Comparison of ENCODE assay signal across 18 cellular contexts in the genomic region with DNA sequence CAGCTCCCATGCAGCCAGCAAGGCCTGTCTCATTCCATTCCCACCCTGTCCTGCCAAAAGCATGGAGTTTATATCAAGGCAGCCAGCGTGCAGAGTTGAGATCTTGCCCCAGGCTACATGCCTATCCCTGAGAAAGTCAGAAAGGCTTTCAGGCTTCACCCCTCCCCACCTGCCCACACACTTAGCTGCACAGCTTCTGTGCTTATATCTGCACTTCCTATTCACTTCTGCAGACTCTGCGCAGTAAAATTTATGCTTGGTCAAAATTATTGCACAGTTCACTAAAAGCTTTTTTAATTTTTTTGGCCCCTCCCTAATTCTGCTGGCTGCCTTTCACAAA. TPM values are rescaled to one million over a fixed set of nuclear protein-coding genes. Genes with fewer than 3 reads are reported as not detected.
A peak's percentile ranks its signal among the peaks of the same experiment; 100 is the strongest.
DNase-seq lines count a peak whose midpoint lies in the region; ATAC-seq and TF ChIP-seq lines count a peak whose summit lies in the region.
"Had no signal": no experiment of that assay in that cellular context is flagged by ENCODE, and none has a peak within 500 bp of the region (broad histone marks: within the 10 kb centered on the region; RNA-seq: fewer than 3 reads in every experiment).

No MANE protein-coding gene starts in this region.

- H3K27ac Mint-ChIP-seq in osteocyte (ENCODE audit: unreplicated experiment), result no peak overlapping the region
- H3K27ac Mint-ChIP-seq: activated naive CD4-positive, alpha-beta T cell treated with anti-CD3 and anti-CD28 coated beads, Interleukin-2, amount 50 U/mL, for 72 hours had no signal

- no peaks in the 10 kb centered on the region for H3K36me3 ChIP-seq in PC-3 (ENCODE audit: low read depth, low read length)
- H3K36me3 ChIP-seq: BLaER1 treated with 17β-estradiol and CSF1 and Interleukin-3, amounts not matched to agents 10 nM and 100 nM; sigmoid colon; SJSA1; thoracic aorta had no signal

- intact Hi-C loops in PC-3 (cut with micrococcal nuclease), result no loop called here

- no peak overlapping the region for H2AFZ ChIP-seq in PC-3 (ENCODE audit: low read length)

- no peaks in the 10 kb centered on the region for H3F3A ChIP-seq in PC-3 (ENCODE audit: low read length, unreplicated experiment)

- CTCF ChIA-PET in PC-3 (lab: Charles Lee), result no interaction called here

- no peaks in the 10 kb centered on the region for H3K27me3 ChIP-seq in PC-3 (ENCODE audit: low read length)
- H3K27me3 ChIP-seq: BLaER1 treated with 17β-estradiol and CSF1 and Interleukin-3, amounts not matched to agents 10 nM and 100 nM; sigmoid colon; SJSA1 had no signal

- no peaks in the 10 kb centered on the region; the same call in 1 of the 2 replicates for H3K9me3 ChIP-seq in PC-3 (ENCODE audit: low read length)
- H3K9me3 ChIP-seq: sigmoid colon, thoracic aorta had no signal

- no peak overlapping the region for H3K9ac ChIP-seq in PC-3 (ENCODE audit: low read length)
- H3K9ac ChIP-seq: BLaER1 treated with 17β-estradiol and CSF1 and Interleukin-3, amounts not matched to agents 10 nM and 100 nM had no signal

- POLR2A ChIA-PET in PC-3 (lab: Charles Lee; ENCODE audit: unreplicated experiment), result no interaction called here

- H3K27ac ChIP-seq in PC-3 (ENCODE audit: low read length), result peak overlapping the region; percentile 43
- peak overlapping the region; percentile 51 for H3K27ac ChIP-seq in epithelial cell of prostate
- H3K27ac ChIP-seq: BLaER1 treated with 17β-estradiol and CSF1 and Interleukin-3, amounts not matched to agents 10 nM and 100 nM; SJSA1; thoracic aorta had no signal

- no peak overlapping the region for H3K4me3 ChIP-seq in PC-3 (ENCODE audit: low read length)
- H3K4me3 ChIP-seq: BLaER1 treated with 17β-estradiol and CSF1 and Interleukin-3, amounts not matched to agents 10 nM and 100 nM; lung; sigmoid colon; SJSA1; thoracic aorta had no signal

- no TSS peak for BruUV-seq in PC-3 (replicated peaks; lab: Mats Ljungman, UMichigan)

- H3K9me3 Mint-ChIP-seq in osteocyte (ENCODE audit: unreplicated experiment), result peaks cover 35% of the 10 kb centered on the region

- no peaks in the 10 kb centered on the region for H3K36me3 Mint-ChIP-seq in osteocyte (ENCODE audit: unreplicated experiment)

- no peak overlapping the region for H3K4me2 ChIP-seq in PC-3 (ENCODE audit: low read length)
- H3K4me2 ChIP-seq: BLaER1 treated with 17β-estradiol and CSF1 and Interleukin-3, amounts not matched to agents 10 nM and 100 nM had no signal

- H3K79me2 ChIP-seq in PC-3 (ENCODE audit: low read length), result no peaks in the 10 kb centered on the region

- no peaks in the 10 kb centered on the region for H3K27me3 Mint-ChIP-seq in osteocyte (ENCODE audit: unreplicated experiment)

- no peaks in the 10 kb centered on the region for H3K4me1 Mint-ChIP-seq in osteocyte (ENCODE audit: unreplicated experiment)
- H3K4me1 Mint-ChIP-seq: neural crest cell had no signal

- TF ChIP-seq CTCF in PC-3 (conservative IDR thresholded peaks at IDR 0.05; ENCODE audit: low read depth, low read length) (no peak), osteocyte (IDR thresholded peaks at IDR 0.05) (no peak)

- peaks cover 6% of the 10 kb centered on the region; the same call in 1 of the 2 replicates for H3K4me1 ChIP-seq in PC-3 (ENCODE audit: insufficient read depth, low read length)
- H3K4me1 ChIP-seq: BLaER1 treated with 17β-estradiol and CSF1 and Interleukin-3, amounts not matched to agents 10 nM and 100 nM; sigmoid colon; SJSA1 had no signal

- H3K4me3 Mint-ChIP-seq in osteocyte (ENCODE audit: unreplicated experiment), result no peak overlapping the region
- H3K4me3 Mint-ChIP-seq: neural crest cell had no signal

- H3K9me2 ChIP-seq in PC-3 (replicated peaks; ENCODE audit: low read length), result no peaks in the 10 kb centered on the region

- H4K20me1 ChIP-seq in PC-3 (ENCODE audit: low read length), result no peaks in the 10 kb centered on the region
- H4K20me1 ChIP-seq: BLaER1 treated with 17β-estradiol and CSF1 and Interleukin-3, amounts not matched to agents 10 nM and 100 nM had no signal

- DNase-seq in NCI-H146 (lab: John Stamatoyannopoulos, UW), result peak; percentile 50
- DNase-seq in NCI-H146 treated with DMSO at 0.1 percent for 48 hours (lab: John Stamatoyannopoulos, UW; ENCODE audit: unreplicated experiment), result no peak
- DNase-seq in PC-3, result peak; percentile 34
- no peak for DNase-seq in epithelial cell of prostate (ENCODE audit: low read depth, low spot score)
- peak; percentile 54 for DNase-seq in osteocyte (ENCODE audit: extremely low spot score, unreplicated experiment)
- DNase-seq in NCI-H2081 (lab: John Stamatoyannopoulos, UW), result no peak
- no peak for DNase-seq in KG1 (lab: John Stamatoyannopoulos, UW)
- DNase-seq: activated CD4-positive, alpha-beta T cell treated with anti-CD3 and anti-CD28 coated beads, Interleukin-2, amount 50 U/mL, for 1 hour; effector CD8-positive, alpha-beta T cell; GOT3; sigmoid colon had no signal

- peak; percentile 49 for ATAC-seq in PC-3
- ATAC-seq in HG02884 (IDR thresholded peaks at IDR 0.05; ENCODE audit: unreplicated experiment), result no peak
- ATAC-seq: activated naive CD4-positive, alpha-beta T cell treated with anti-CD3 and anti-CD28 coated beads, Interleukin-2, amount 50 U/mL, for 72 hours had no signal

RNA-seq across cellular contexts. Expression of gene ZNF675, which starts 12.5 kb away (rescaled TPM):
- total RNA-seq in PC-3 (2014; rRNA removed), result 17.2 and 19.4 TPM in 2 replicates
- total RNA-seq in osteocyte, result 8.2 and 8.6 TPM in 2 replicates

RNA-seq across cellular contexts. Expression of gene ZNF681, which starts 59.2 kb away (rescaled TPM):
- total RNA-seq in PC-3 (2014; rRNA removed), result 2.5 and 2.6 TPM in 2 replicates
- 1.4 and 2.4 TPM in 2 replicates for total RNA-seq in osteocyte

Comparison
In these comparisons a context has a peak if more than half of its experiments do, and no peak if none do; other contexts are left out.
1. DNase-seq: peak in NCI-H146 (single experiment), PC-3 (single experiment) and osteocyte (single experiment); none in NCI-H146 treated with DMSO at 0.1 percent for 48 hours (single experiment), epithelial cell of prostate (single experiment), NCI-H2081 (0 of 2) and KG1 (single experiment).